39 cellular contexts compared by ENCODE assay signal in genomic region chrX:46762963-46763362, GRCh38.
"Had no signal": no experiment of that assay in that cellular context is flagged by ENCODE, and none has a peak within 500 bp of the region (broad histone marks: within the 10 kb centered on the region; RNA-seq: fewer than 3 reads in every experiment).

No MANE protein-coding gene starts in this region.

- H3K27me3 Mint-ChIP-seq: activated T-helper 17 cell treated with anti-CD3 and anti-CD28 coated beads, Interleukin-2, amount 50 U/mL, for 72 hours had no signal

- H3K27ac ChIP-seq: adrenal gland, ascending aorta, body of pancreas, brain microvascular endothelial cell, breast epithelium, cardiac muscle cell had no signal

- H3K4me3 ChIP-seq: adrenal gland, ascending aorta, body of pancreas, breast epithelium, cardiac muscle cell had no signal

- H3K27ac Mint-ChIP-seq: activated naive CD4-positive, alpha-beta T cell treated with anti-CD3 and anti-CD28 coated beads for 36 hours; activated naive CD4-positive, alpha-beta T cell treated with anti-CD3 and anti-CD28 coated beads, Interleukin-2, amount 10 ng/mL, durations not matched to agents 7 days and 5 days; activated naive CD4-positive, alpha-beta T cell treated with anti-CD3 and anti-CD28 coated beads, Interleukin-2, amount 50 U/mL, for 24 hours; activated naive CD4-positive, alpha-beta T cell treated with anti-CD3 and anti-CD28 coated beads, Interleukin-2, amount 50 U/mL, for 72 hours; activated naive CD8-positive, alpha-beta T cell; activated naive CD8-positive, alpha-beta T cell treated with anti-CD3 and anti-CD28 coated beads for 36 hours; activated naive CD8-positive, alpha-beta T cell treated with anti-CD3 and anti-CD28 coated beads, Interleukin-2, amount 10 ng/mL, durations not matched to agents 7 days and 5 days; activated naive CD8-positive, alpha-beta T cell treated with anti-CD3 and anti-CD28 coated beads, Interleukin-2, amount 50 U/mL, for 24 hours; activated T-cell treated with anti-CD3 and anti-CD28 coated beads, Interleukin-2, amount 50 U/mL, for 24 hours; activated T-cell treated with anti-CD3 and anti-CD28 coated beads, Interleukin-2, amount 50 U/mL, for 72 hours; activated T-helper 1 cell treated with anti-CD3 and anti-CD28 coated beads, Interleukin-12 subunit alpha, Interleukin-12 subunit beta, Interleukin-2, Interleukin-4 antibody, amounts not matched to agents 30 ng/mL and 10 ng/mL and 1 ng/mL, durations not matched to agents 14 hours and 24 hours and 36 hours; activated T-helper 17 cell treated with anti-CD3 and anti-CD28 coated beads, Interleukin-2, amount 50 U/mL, for 72 hours; activated T-helper 2 cell treated with anti-CD3 and anti-CD28 coated beads, Interferon-gamma antibody, Interleukin-2, Interleukin-4, amounts not matched to agents 10 μg/mL and 5 μg/mL and 100 μg/mL, durations not matched to agents 14 hours and 24 hours and 36 hours; brain had no signal

- H3K4me3 Mint-ChIP-seq: activated naive CD4-positive, alpha-beta T cell treated with anti-CD3 and anti-CD28 coated beads for 36 hours; activated naive CD4-positive, alpha-beta T cell treated with anti-CD3 and anti-CD28 coated beads, Interleukin-2, amount 10 ng/mL, durations not matched to agents 7 days and 5 days; activated naive CD4-positive, alpha-beta T cell treated with anti-CD3 and anti-CD28 coated beads, Interleukin-2, amount 50 U/mL, for 24 hours; activated naive CD8-positive, alpha-beta T cell; activated naive CD8-positive, alpha-beta T cell treated with anti-CD3 and anti-CD28 coated beads for 36 hours; activated naive CD8-positive, alpha-beta T cell treated with anti-CD3 and anti-CD28 coated beads, Interleukin-2, amount 10 ng/mL, durations not matched to agents 7 days and 5 days; activated naive CD8-positive, alpha-beta T cell treated with anti-CD3 and anti-CD28 coated beads, Interleukin-2, amount 50 U/mL, for 24 hours; activated T-cell treated with anti-CD3 and anti-CD28 coated beads, Interleukin-2, amount 50 U/mL, for 24 hours; activated T-cell treated with anti-CD3 and anti-CD28 coated beads, Interleukin-2, amount 50 U/mL, for 4 hours; activated T-cell treated with anti-CD3 and anti-CD28 coated beads, Interleukin-2, amount 50 U/mL, for 72 hours; activated T-helper 1 cell treated with anti-CD3 and anti-CD28 coated beads, Interleukin-12 subunit alpha, Interleukin-12 subunit beta, Interleukin-2, Interleukin-4 antibody, amounts not matched to agents 30 ng/mL and 10 ng/mL and 1 ng/mL, durations not matched to agents 14 hours and 24 hours and 36 hours; activated T-helper 17 cell treated with anti-CD3 and anti-CD28 coated beads, Interleukin-2, amount 50 U/mL, for 72 hours; brain; central memory CD8-positive, alpha-beta T cell had no signal

- H3K27me3 ChIP-seq: adrenal gland, ascending aorta, body of pancreas, brain microvascular endothelial cell, cardiac muscle cell had no signal

- DNase-seq: activated effector memory CD4-positive, alpha-beta T cell treated with anti-CD3 and anti-CD28 coated beads, Interleukin-2, amount 50 U/mL, for 16 hours; activated effector memory CD4-positive, alpha-beta T cell treated with Interleukin-2 at 50 U/mL for 16 hours; activated gamma-delta T cell; activated gamma-delta T cell treated with Interleukin-2 at 50 U/mL for 16 hours; activated naive CD4-positive, alpha-beta T cell; activated naive CD4-positive, alpha-beta T cell treated with anti-CD3 and anti-CD28 coated beads for 36 hours; activated naive CD4-positive, alpha-beta T cell treated with anti-CD3 and anti-CD28 coated beads, Interleukin-2, amount 10 ng/mL, durations not matched to agents 7 days and 5 days; activated naive CD4-positive, alpha-beta T cell treated with anti-CD3 and anti-CD28 coated beads, Interleukin-2, amount 50 U/mL, for 16 hours; activated naive CD4-positive, alpha-beta T cell treated with Interleukin-2 at 50 U/mL for 16 hours; activated naive CD8-positive, alpha-beta T cell treated with anti-CD3 and anti-CD28 coated beads for 36 hours; activated naive CD8-positive, alpha-beta T cell treated with anti-CD3 and anti-CD28 coated beads, Interleukin-2, amount 10 ng/mL, durations not matched to agents 7 days and 5 days; activated naive CD8-positive, alpha-beta T cell treated with anti-CD3 and anti-CD28 coated beads, Interleukin-2, amount 50 U/mL, for 24 hours; activated T-cell treated with anti-CD3 and anti-CD28 coated beads, Interleukin-2, amount 50 U/mL, for 1 hour; activated T-cell treated with anti-CD3 and anti-CD28 coated beads, Interleukin-2, amount 50 U/mL, for 24 hours; activated T-cell treated with anti-CD3 and anti-CD28 coated beads, Interleukin-2, amount 50 U/mL, for 4 hours; activated T-cell treated with anti-CD3 and anti-CD28 coated beads, Interleukin-2, amount 50 U/mL, for 48 hours; activated T-cell treated with anti-CD3 and anti-CD28 coated beads, Interleukin-2, amount 50 U/mL, for 72 hours; adrenal gland; amniotic stem cell; amygdala; anterior cingulate cortex; aorta; body of pancreas; brain microvascular endothelial cell; caudate nucleus; central memory CD4-positive, alpha-beta T cell; cerebellar nuclear complex had no signal

- H3K9me3 ChIP-seq: adrenal gland, ascending aorta, body of pancreas had no signal

- H3K36me3 Mint-ChIP-seq: activated naive CD4-positive, alpha-beta T cell treated with anti-CD3 and anti-CD28 coated beads, Interleukin-2, amount 10 ng/mL, durations not matched to agents 7 days and 5 days; activated naive CD4-positive, alpha-beta T cell treated with anti-CD3 and anti-CD28 coated beads, Interleukin-2, amount 50 U/mL, for 24 hours; activated naive CD8-positive, alpha-beta T cell; activated naive CD8-positive, alpha-beta T cell treated with anti-CD3 and anti-CD28 coated beads for 36 hours; activated naive CD8-positive, alpha-beta T cell treated with anti-CD3 and anti-CD28 coated beads, Interleukin-2, amount 10 ng/mL, durations not matched to agents 7 days and 5 days; brain had no signal

- H3K4me1 Mint-ChIP-seq: activated T-helper 17 cell treated with anti-CD3 and anti-CD28 coated beads, Interleukin-2, amount 50 U/mL, for 72 hours; central memory CD8-positive, alpha-beta T cell had no signal

- H3K36me3 ChIP-seq: adrenal gland, ascending aorta, brain microvascular endothelial cell, breast epithelium, cardiac muscle cell had no signal

- H3K4me1 ChIP-seq: adrenal gland, breast epithelium had no signal

- H3K9me3 Mint-ChIP-seq: activated naive CD4-positive, alpha-beta T cell treated with anti-CD3 and anti-CD28 coated beads for 36 hours; activated naive CD4-positive, alpha-beta T cell treated with anti-CD3 and anti-CD28 coated beads, Interleukin-2, amount 10 ng/mL, durations not matched to agents 7 days and 5 days; activated naive CD4-positive, alpha-beta T cell treated with anti-CD3 and anti-CD28 coated beads, Interleukin-2, amount 50 U/mL, for 24 hours; activated naive CD4-positive, alpha-beta T cell treated with anti-CD3 and anti-CD28 coated beads, Interleukin-2, amount 50 U/mL, for 72 hours; activated naive CD8-positive, alpha-beta T cell treated with anti-CD3 and anti-CD28 coated beads for 36 hours; activated naive CD8-positive, alpha-beta T cell treated with anti-CD3 and anti-CD28 coated beads, Interleukin-2, amount 10 ng/mL, durations not matched to agents 7 days and 5 days; activated naive CD8-positive, alpha-beta T cell treated with anti-CD3 and anti-CD28 coated beads, Interleukin-2, amount 50 U/mL, for 24 hours; activated T-cell treated with anti-CD3 and anti-CD28 coated beads, Interleukin-2, amount 50 U/mL, for 24 hours; activated T-cell treated with anti-CD3 and anti-CD28 coated beads, Interleukin-2, amount 50 U/mL, for 4 hours; activated T-helper 1 cell treated with anti-CD3 and anti-CD28 coated beads, Interleukin-12 subunit alpha, Interleukin-12 subunit beta, Interleukin-2, Interleukin-4 antibody, amounts not matched to agents 30 ng/mL and 10 ng/mL and 1 ng/mL, durations not matched to agents 14 hours and 24 hours and 36 hours; activated T-helper 17 cell treated with anti-CD3 and anti-CD28 coated beads, Interleukin-2, amount 50 U/mL, for 72 hours; activated T-helper 2 cell treated with anti-CD3 and anti-CD28 coated beads, Interferon-gamma antibody, Interleukin-2, Interleukin-4, amounts not matched to agents 10 μg/mL and 5 μg/mL and 100 μg/mL, durations not matched to agents 14 hours and 24 hours and 36 hours; central memory CD8-positive, alpha-beta T cell had no signal

- FAIRE-seq: bronchial epithelial cell had no signal
